In the genomic region with DNA sequence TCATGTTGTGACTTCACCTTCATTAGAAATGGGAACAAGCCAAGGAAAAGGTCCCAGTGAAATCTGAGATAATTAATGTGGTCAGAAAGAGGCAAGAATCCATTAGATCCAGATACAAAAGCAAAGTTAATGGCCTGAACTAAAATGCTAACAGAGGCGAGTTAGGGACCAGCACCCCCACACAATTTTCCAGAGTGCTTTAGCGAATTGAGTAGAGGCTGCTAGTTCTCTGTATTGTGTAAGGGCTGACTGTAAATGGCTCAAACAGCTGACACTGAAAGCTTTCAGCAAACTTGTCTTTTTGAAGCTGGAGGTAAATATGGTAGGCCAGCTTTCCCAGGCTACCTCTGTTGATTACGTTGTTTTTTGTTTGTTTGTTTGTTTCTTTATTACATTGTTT, we compare ENCODE assay signal across 2 cellular contexts.
TF ChIP-seq lines count a peak whose summit lies in the region.

No MANE protein-coding gene starts in this region.

TF ChIP-seq in HepG2, 621 proteins besides CTCF, POLR2A, EP300 and RAD21:
- TF ChIP-seq FOXC1 (CRISPR knock-in tag; IDR thresholded peaks at IDR 0.05; ENCODE audit: borderline replicate concordance) (no peak), ZNF614 (CRISPR knock-in tag; IDR thresholded peaks at IDR 0.05; ENCODE audit: borderline replicate concordance) (peak; percentile 27; the same call in 1 of the 2 replicates), CEBPB (IDR thresholded peaks at IDR 0.05; ENCODE audit: borderline replicate concordance, low read depth, low read length) (peak; percentile 35; the same call in 1 of the 2 replicates)
- TF ChIP-seq, protein P1, sequence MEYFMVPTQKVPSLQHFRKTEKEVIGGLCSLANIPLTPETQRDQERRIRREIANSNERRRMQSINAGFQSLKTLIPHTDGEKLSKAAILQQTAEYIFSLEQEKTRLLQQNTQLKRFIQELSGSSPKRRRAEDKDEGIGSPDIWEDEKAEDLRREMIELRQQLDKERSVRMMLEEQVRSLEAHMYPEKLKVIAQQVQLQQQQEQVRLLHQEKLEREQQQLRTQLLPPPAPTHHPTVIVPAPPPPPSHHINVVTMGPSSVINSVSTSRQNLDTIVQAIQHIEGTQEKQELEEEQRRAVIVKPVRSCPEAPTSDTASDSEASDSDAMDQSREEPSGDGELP (IDR thresholded peaks at IDR 0.05; ENCODE audit: borderline replicate concordance, low read depth) = peak; percentile 81; the same call in 1 of the 2 replicates
- TF ChIP-seq, protein P2, sequence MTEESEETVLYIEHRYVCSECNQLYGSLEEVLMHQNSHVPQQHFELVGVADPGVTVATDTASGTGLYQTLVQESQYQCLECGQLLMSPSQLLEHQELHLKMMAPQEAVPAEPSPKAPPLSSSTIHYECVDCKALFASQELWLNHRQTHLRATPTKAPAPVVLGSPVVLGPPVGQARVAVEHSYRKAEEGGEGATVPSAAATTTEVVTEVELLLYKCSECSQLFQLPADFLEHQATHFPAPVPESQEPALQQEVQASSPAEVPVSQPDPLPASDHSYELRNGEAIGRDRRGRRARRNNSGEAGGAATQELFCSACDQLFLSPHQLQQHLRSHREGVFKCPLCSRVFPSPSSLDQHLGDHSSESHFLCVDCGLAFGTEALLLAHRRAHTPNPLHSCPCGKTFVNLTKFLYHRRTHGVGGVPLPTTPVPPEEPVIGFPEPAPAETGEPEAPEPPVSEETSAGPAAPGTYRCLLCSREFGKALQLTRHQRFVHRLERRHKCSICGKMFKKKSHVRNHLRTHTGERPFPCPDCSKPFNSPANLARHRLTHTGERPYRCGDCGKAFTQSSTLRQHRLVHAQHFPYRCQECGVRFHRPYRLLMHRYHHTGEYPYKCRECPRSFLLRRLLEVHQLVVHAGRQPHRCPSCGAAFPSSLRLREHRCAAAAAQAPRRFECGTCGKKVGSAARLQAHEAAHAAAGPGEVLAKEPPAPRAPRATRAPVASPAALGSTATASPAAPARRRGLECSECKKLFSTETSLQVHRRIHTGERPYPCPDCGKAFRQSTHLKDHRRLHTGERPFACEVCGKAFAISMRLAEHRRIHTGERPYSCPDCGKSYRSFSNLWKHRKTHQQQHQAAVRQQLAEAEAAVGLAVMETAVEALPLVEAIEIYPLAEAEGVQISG (CRISPR knock-in tag; IDR thresholded peaks at IDR 0.05) = no peak

TF ChIP-seq in H1, 55 proteins besides CTCF, POLR2A, EP300 and RAD21:
- TF ChIP-seq CBX8 (IDR thresholded peaks at IDR 0.05; ENCODE audit: borderline replicate concordance, low read depth, low read length) = no peak
- no peak for TF ChIP-seq GTF2F1 (IDR thresholded peaks at IDR 0.05; ENCODE audit: borderline replicate concordance, low read depth, low read length)
- TF ChIP-seq RBBP5 (IDR thresholded peaks at IDR 0.05; ENCODE audit: borderline replicate concordance, low read depth, low read length) = no peak
- TF ChIP-seq SIX5 (IDR thresholded peaks at IDR 0.05; ENCODE audit: low read depth, low read length) = no peak
- TF ChIP-seq KDM4A (IDR thresholded peaks at IDR 0.05; ENCODE audit: low read depth, low read length, severe bottlenecking) = no peak
- TF ChIP-seq, protein P3, sequence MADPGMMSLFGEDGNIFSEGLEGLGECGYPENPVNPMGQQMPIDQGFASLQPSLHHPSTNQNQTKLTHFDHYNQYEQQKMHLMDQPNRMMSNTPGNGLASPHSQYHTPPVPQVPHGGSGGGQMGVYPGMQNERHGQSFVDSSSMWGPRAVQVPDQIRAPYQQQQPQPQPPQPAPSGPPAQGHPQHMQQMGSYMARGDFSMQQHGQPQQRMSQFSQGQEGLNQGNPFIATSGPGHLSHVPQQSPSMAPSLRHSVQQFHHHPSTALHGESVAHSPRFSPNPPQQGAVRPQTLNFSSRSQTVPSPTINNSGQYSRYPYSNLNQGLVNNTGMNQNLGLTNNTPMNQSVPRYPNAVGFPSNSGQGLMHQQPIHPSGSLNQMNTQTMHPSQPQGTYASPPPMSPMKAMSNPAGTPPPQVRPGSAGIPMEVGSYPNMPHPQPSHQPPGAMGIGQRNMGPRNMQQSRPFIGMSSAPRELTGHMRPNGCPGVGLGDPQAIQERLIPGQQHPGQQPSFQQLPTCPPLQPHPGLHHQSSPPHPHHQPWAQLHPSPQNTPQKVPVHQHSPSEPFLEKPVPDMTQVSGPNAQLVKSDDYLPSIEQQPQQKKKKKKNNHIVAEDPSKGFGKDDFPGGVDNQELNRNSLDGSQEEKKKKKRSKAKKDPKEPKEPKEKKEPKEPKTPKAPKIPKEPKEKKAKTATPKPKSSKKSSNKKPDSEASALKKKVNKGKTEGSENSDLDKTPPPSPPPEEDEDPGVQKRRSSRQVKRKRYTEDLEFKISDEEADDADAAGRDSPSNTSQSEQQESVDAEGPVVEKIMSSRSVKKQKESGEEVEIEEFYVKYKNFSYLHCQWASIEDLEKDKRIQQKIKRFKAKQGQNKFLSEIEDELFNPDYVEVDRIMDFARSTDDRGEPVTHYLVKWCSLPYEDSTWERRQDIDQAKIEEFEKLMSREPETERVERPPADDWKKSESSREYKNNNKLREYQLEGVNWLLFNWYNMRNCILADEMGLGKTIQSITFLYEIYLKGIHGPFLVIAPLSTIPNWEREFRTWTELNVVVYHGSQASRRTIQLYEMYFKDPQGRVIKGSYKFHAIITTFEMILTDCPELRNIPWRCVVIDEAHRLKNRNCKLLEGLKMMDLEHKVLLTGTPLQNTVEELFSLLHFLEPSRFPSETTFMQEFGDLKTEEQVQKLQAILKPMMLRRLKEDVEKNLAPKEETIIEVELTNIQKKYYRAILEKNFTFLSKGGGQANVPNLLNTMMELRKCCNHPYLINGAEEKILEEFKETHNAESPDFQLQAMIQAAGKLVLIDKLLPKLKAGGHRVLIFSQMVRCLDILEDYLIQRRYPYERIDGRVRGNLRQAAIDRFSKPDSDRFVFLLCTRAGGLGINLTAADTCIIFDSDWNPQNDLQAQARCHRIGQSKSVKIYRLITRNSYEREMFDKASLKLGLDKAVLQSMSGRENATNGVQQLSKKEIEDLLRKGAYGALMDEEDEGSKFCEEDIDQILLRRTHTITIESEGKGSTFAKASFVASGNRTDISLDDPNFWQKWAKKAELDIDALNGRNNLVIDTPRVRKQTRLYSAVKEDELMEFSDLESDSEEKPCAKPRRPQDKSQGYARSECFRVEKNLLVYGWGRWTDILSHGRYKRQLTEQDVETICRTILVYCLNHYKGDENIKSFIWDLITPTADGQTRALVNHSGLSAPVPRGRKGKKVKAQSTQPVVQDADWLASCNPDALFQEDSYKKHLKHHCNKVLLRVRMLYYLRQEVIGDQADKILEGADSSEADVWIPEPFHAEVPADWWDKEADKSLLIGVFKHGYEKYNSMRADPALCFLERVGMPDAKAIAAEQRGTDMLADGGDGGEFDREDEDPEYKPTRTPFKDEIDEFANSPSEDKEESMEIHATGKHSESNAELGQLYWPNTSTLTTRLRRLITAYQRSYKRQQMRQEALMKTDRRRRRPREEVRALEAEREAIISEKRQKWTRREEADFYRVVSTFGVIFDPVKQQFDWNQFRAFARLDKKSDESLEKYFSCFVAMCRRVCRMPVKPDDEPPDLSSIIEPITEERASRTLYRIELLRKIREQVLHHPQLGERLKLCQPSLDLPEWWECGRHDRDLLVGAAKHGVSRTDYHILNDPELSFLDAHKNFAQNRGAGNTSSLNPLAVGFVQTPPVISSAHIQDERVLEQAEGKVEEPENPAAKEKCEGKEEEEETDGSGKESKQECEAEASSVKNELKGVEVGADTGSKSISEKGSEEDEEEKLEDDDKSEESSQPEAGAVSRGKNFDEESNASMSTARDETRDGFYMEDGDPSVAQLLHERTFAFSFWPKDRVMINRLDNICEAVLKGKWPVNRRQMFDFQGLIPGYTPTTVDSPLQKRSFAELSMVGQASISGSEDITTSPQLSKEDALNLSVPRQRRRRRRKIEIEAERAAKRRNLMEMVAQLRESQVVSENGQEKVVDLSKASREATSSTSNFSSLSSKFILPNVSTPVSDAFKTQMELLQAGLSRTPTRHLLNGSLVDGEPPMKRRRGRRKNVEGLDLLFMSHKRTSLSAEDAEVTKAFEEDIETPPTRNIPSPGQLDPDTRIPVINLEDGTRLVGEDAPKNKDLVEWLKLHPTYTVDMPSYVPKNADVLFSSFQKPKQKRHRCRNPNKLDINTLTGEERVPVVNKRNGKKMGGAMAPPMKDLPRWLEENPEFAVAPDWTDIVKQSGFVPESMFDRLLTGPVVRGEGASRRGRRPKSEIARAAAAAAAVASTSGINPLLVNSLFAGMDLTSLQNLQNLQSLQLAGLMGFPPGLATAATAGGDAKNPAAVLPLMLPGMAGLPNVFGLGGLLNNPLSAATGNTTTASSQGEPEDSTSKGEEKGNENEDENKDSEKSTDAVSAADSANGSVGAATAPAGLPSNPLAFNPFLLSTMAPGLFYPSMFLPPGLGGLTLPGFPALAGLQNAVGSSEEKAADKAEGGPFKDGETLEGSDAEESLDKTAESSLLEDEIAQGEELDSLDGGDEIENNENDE (IDR thresholded peaks at IDR 0.05; ENCODE audit: insufficient replicate concordance, low read length) = no peak
- no peak for TF ChIP-seq CREB1 (IDR thresholded peaks at IDR 0.05)
- TF ChIP-seq RFX5 (IDR thresholded peaks at IDR 0.05; ENCODE audit: borderline replicate concordance, low read depth, low read length) = no peak
- no peak for TF ChIP-seq POU5F1 (IDR thresholded peaks at IDR 0.05; ENCODE audit: low read depth, low read length)
